ENCODE assay signal across 24 cellular contexts in the genomic region with DNA sequence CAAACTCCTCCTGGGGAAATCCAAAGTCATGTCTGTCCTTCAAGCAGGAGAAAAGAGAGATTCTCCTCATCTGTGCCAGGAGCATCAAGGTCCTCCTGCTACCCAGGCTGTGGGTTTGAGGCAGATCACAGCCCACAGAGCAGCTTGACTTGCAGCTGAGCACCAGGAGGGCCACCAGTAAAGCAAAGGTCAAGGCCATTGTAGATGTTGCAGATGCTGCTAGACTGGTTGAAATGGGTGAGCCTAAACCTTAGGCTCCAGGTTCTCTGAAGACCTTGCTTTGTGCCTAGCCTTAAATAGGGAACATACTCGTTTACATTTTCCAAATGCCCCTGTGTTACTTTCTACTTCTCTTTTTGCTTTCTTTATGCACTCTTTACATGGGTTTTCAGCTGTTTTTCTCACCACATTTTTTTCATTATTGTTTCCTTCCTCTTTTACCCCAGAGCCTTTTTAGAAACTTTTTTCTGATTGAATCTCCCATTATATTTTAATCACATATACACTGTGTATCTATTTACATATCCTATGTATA. TPM values are rescaled to one million over a fixed set of nuclear protein-coding genes. Genes with fewer than 3 reads are reported as not detected.
DNase-seq lines count a peak whose midpoint lies in the region; ATAC-seq, FAIRE-seq and TF ChIP-seq lines count a peak whose summit lies in the region.
"Had no signal": no experiment of that assay in that cellular context is flagged by ENCODE, and none has a peak within 500 bp of the region (broad histone marks: within the 10 kb centered on the region; RNA-seq: fewer than 3 reads in every experiment).

A gene (minus strand): TSS at position 268 of the 535 bp plus-strand sequence. CDS start 69 bp downstream, at position 199.

- no peak within 1 kb of the TSS for H3K4me3 ChIP-seq in pancreas
- H3K4me3 ChIP-seq: body of pancreas, right lobe of liver, thyroid gland had no signal

- H3K27me3 ChIP-seq in pancreas = peaks cover 0 to 22% (median 7%) of the 10 kb centered on the region in 4 donors

- TF ChIP-seq CTCF in pancreas (IDR thresholded peaks at IDR 0.05) = no peak

- H3K36me3 ChIP-seq in pancreas = no peaks in the 10 kb centered on the region
- H3K36me3 ChIP-seq: BE2C, right lobe of liver, thyroid gland had no signal

- H3K9me3 ChIP-seq in pancreas = no peaks in the 10 kb centered on the region
- H3K9me3 ChIP-seq: BE2C, body of pancreas, right lobe of liver, SK-N-SH, thyroid gland had no signal

- DNase-seq in Kasumi-1 (lab: John Stamatoyannopoulos, UW) (peak; percentile 32 to 36), SKM-1 treated with dmso at 0.1 percent for 144 hours (lab: John Stamatoyannopoulos, UW; ENCODE audit: unreplicated experiment) (peak; percentile 69), NCI-H146 treated with DMSO at 0.1 percent for 48 hours (lab: John Stamatoyannopoulos, UW; ENCODE audit: unreplicated experiment) (no peak), pancreas (no peak)
- no peak for DNase-seq in effector CD8-positive, alpha-beta T cell (lab: John Stamatoyannopoulos, UW)
- no peak for DNase-seq in activated naive CD4-positive, alpha-beta T cell treated with Interleukin-2 at 50 U/mL for 16 hours
- DNase-seq: activated CD4-positive, alpha-beta T cell treated with anti-CD3 and anti-CD28 coated beads for 4 hours; BE2C; body of pancreas; cortex of kidney; GOT3; head of caudate nucleus; left ventricle myocardium superior; NCI-H187 treated with DMSO at 0.1 percent for 48 hours; NCI-H226; nucleus accumbens; right lobe of liver; SK-N-SH; stimulated activated naive CD4-positive, alpha-beta T cell; thyroid gland had no signal

- H3K27ac ChIP-seq in pancreas = no peak within 1 kb of the TSS
- H3K27ac ChIP-seq: body of pancreas, right lobe of liver, thyroid gland had no signal

- intact Hi-C loops in pancreas (cut with DNase I) = no loop called here

- H3K4me1 ChIP-seq in pancreas = no peaks in the 10 kb centered on the region
- H3K4me1 ChIP-seq: BE2C, body of pancreas, right lobe of liver, thyroid gland had no signal

- no peak for FAIRE-seq in pancreas (lab: Jason Lieb, UNC)
- FAIRE-seq: TTC549 had no signal

- WGBS in pancreas, 2 donors = 23 to 60% methylated on average over 1 of the region's 1 CpG

- ATAC-seq in GM18907 (IDR thresholded peaks at IDR 0.05; ENCODE audit: unreplicated experiment) (peak; percentile 20), pancreas (no peak)
- ATAC-seq: activated T-helper 17 cell treated with anti-CD3 and anti-CD28 coated beads, Interleukin-2, amount 50 U/mL, for 72 hours; body of pancreas; left ventricle myocardium superior; right lobe of liver had no signal

RNA-seq across cellular contexts. Expression of the gene that starts here (rescaled TPM):
- total RNA-seq in pancreas = not detected
- not detected for polyA plus RNA-seq in pancreas
- total RNA-seq: activated T-helper 17 cell treated with anti-CD3 and anti-CD28 coated beads, Interleukin-2, amount 50 U/mL, for 72 hours; body of pancreas; left ventricle myocardium superior; MCF 10A; right lobe of liver; thyroid gland had no signal
- polyA plus RNA-seq: SK-N-SH had no signal

Comparison
In these comparisons a context has a peak if more than half of its experiments do, and no peak if none do; other contexts are left out.
1. DNase-seq: peak in Kasumi-1 (2 of 2) and SKM-1 treated with dmso at 0.1 percent for 144 hours (single experiment); none in effector CD8-positive, alpha-beta T cell (single experiment), activated naive CD4-positive, alpha-beta T cell treated with Interleukin-2 at 50 U/mL for 16 hours (single experiment), NCI-H146 treated with DMSO at 0.1 percent for 48 hours (single experiment) and pancreas (0 of 6).